ENCODE assay signal across 9 cellular contexts in the genomic region with DNA sequence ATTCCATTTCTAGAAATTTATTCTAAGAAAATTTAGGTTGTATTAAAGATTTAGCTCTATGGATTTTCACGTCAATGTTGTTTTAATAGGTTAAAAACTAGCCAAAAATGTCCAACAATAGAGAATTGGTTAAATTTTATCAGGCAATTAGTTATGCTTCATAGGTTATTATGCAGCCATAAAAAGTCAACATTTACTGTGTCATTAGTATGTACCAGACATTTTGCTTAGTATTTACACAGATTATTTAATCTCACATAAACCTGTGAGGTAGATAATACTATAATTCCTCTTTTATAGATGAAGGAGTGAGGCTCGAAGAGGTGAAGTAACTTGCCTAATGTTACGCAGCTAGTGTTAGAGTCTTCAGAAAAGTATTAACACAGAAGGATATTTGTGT. TPM values are rescaled to one million over a fixed set of nuclear protein-coding genes. Genes with fewer than 3 reads are reported as not detected.
DNase-seq lines count a peak whose midpoint lies in the region; ATAC-seq and TF ChIP-seq lines count a peak whose summit lies in the region.
"Had no signal": no experiment of that assay in that cellular context is flagged by ENCODE, and none has a peak within 500 bp of the region (broad histone marks: within the 10 kb centered on the region; RNA-seq: fewer than 3 reads in every experiment).

No MANE protein-coding gene starts in this region.

- no peaks in the 10 kb centered on the region for H3K27me3 ChIP-seq in suprapubic skin

- no peak overlapping the region for H3K27ac Mint-ChIP-seq in activated B cell treated with CpG ODN at 0.5 μM for 24 hours
- H3K27ac Mint-ChIP-seq in immature natural killer cell: peak overlapping the region in 3 of 6 donors; percentile 35 to 99 (median 97)

- CTCF ChIA-PET in activated B cell treated with CpG ODN at 0.5 μM for 24 hours (lab: Charles Lee): no interaction called here

- peaks cover 2% of the 10 kb centered on the region for H3K36me3 ChIP-seq in suprapubic skin

- peak overlapping the region; percentile 92 for H3K4me3 ChIP-seq in suprapubic skin

- H3K9me3 ChIP-seq in suprapubic skin: no peaks in the 10 kb centered on the region

- TF ChIP-seq CTCF in activated B cell treated with CpG ODN at 0.5 μM for 24 hours (IDR thresholded peaks at IDR 0.05) (no peak), suprapubic skin (IDR thresholded peaks at IDR 0.05) (no peak)

- POLR2A ChIA-PET in activated B cell treated with CpG ODN at 0.5 μM for 24 hours (lab: Charles Lee): interaction anchor here (1.2 kb wide), 1 partner anchor 9 kb away, joined by 5 read pairs; no protein-coding TSS in a partner anchor

- H3K4me1 Mint-ChIP-seq in activated T-cell treated with anti-CD3 and anti-CD28 coated beads, Interleukin-2, amount 50 U/mL, for 4 hours (ENCODE audit: low read depth): peaks cover 58% of the 10 kb centered on the region
- H3K4me1 Mint-ChIP-seq in activated B cell treated with CpG ODN at 0.5 μM for 24 hours: peaks cover 61% of the 10 kb centered on the region
- H3K4me1 Mint-ChIP-seq in immature natural killer cell: peaks cover 68 to 80% of the 10 kb centered on the region in 2 donors

- no peak for DNase-seq in activated T-cell treated with anti-CD3 and anti-CD28 coated beads, Interleukin-2, amount 50 U/mL, for 4 hours
- no peak for DNase-seq in activated T-cell treated with anti-CD3 and anti-CD28 coated beads, Interleukin-2, amount 50 U/mL, for 1 hour
- DNase-seq in activated B cell treated with CpG ODN at 0.5 μM for 24 hours (no peak), immature natural killer cell (no peak), suprapubic skin (ENCODE audit: low spot score in 2 of 2) (no peak), NCI-H1417 (lab: John Stamatoyannopoulos, UW) (no peak), ureter (ENCODE audit: low spot score) (no peak)
- no peak for DNase-seq in activated effector memory CD4-positive, alpha-beta T cell treated with anti-CD3 and anti-CD28 coated beads, Interleukin-2, amount 50 U/mL, for 16 hours
- DNase-seq: COR-L47 had no signal

- no peak for TF ChIP-seq EP300 in suprapubic skin (IDR thresholded peaks at IDR 0.05)

- ATAC-seq in activated T-cell treated with anti-CD3 and anti-CD28 coated beads, Interleukin-2, amount 50 U/mL, for 4 hours: no peak
- ATAC-seq in activated B cell treated with CpG ODN at 0.5 μM for 24 hours (ENCODE audit: low read depth): no peak

- peak overlapping the region; percentile 98 for H3K4me3 Mint-ChIP-seq in activated T-cell treated with anti-CD3 and anti-CD28 coated beads, Interleukin-2, amount 50 U/mL, for 4 hours
- H3K4me3 Mint-ChIP-seq in activated B cell treated with CpG ODN at 0.5 μM for 24 hours: peak overlapping the region; percentile 24
- peak overlapping the region; percentile 96 to 99 (median 97) for H3K4me3 Mint-ChIP-seq in immature natural killer cell

- WGBS in suprapubic skin: 80% methylated on average over 3 of the region's 3 CpGs

- intact Hi-C loops in activated B cell treated with CpG ODN at 0.5 μM for 24 hours (cut with micrococcal nuclease): no loop called here

- H3K9me3 Mint-ChIP-seq in activated T-cell treated with anti-CD3 and anti-CD28 coated beads, Interleukin-2, amount 50 U/mL, for 4 hours: no peaks in the 10 kb centered on the region
- H3K9me3 Mint-ChIP-seq in activated B cell treated with CpG ODN at 0.5 μM for 24 hours: no peaks in the 10 kb centered on the region
- no peaks in the 10 kb centered on the region for H3K9me3 Mint-ChIP-seq in immature natural killer cell

- no peak overlapping the region for H3K27ac ChIP-seq in suprapubic skin

- no peaks in the 10 kb centered on the region for H3K36me3 Mint-ChIP-seq in activated T-cell treated with anti-CD3 and anti-CD28 coated beads, Interleukin-2, amount 50 U/mL, for 4 hours (ENCODE audit: insufficient read depth)
- H3K36me3 Mint-ChIP-seq in activated B cell treated with CpG ODN at 0.5 μM for 24 hours (ENCODE audit: low read depth) (peaks cover 10% of the 10 kb centered on the region), immature natural killer cell (no peaks in the 10 kb centered on the region)

- no peak for TF ChIP-seq POLR2A in suprapubic skin (IDR thresholded peaks at IDR 0.05)

- H3K27me3 Mint-ChIP-seq in activated T-cell treated with anti-CD3 and anti-CD28 coated beads, Interleukin-2, amount 50 U/mL, for 4 hours (ENCODE audit: low read depth): no peaks in the 10 kb centered on the region
- H3K27me3 Mint-ChIP-seq in activated B cell treated with CpG ODN at 0.5 μM for 24 hours (no peaks in the 10 kb centered on the region), immature natural killer cell (ENCODE audit: low read depth in 3 of 3) (peaks cover 8 to 18% (median 10%) of the 10 kb centered on the region in 3 donors)

- peaks cover 62% of the 10 kb centered on the region for H3K4me1 ChIP-seq in suprapubic skin

RNA-seq across cellular contexts. Expression of a gene that starts 1.9 kb away (rescaled TPM):
- 10 to 100 TPM; 31.5 to 37.0 (median 32.1) TPM for total RNA-seq in activated T-cell treated with anti-CD3 and anti-CD28 coated beads, Interleukin-2, amount 50 U/mL, for 4 hours
- 53.4 and 59.0 TPM in 2 replicates for total RNA-seq in activated B cell treated with CpG ODN at 0.5 μM for 24 hours
- 10 to 100 TPM in 1 of 3 donors, 1 to 10 TPM in 2; 2.0 to 31.7 (median 4.8) TPM for polyA plus RNA-seq in immature natural killer cell
- 100 to 1,000 TPM; 120 to 168 (median 130) TPM for total RNA-seq in suprapubic skin
- 89.5 TPM for total RNA-seq in ureter

Comparison
In these comparisons a context has a peak if more than half of its experiments do, and no peak if none do; other contexts are left out.
1. H3K4me3 Mint-ChIP-seq: peak in every context shown above with its lines; median percentile 98 in activated T-cell treated with anti-CD3 and anti-CD28 coated beads, Interleukin-2, amount 50 U/mL, for 4 hours; 97 in immature natural killer cell; 24 in activated B cell treated with CpG ODN at 0.5 μM for 24 hours.